ENCODE assay signal across 23 cellular contexts in the genomic region with DNA sequence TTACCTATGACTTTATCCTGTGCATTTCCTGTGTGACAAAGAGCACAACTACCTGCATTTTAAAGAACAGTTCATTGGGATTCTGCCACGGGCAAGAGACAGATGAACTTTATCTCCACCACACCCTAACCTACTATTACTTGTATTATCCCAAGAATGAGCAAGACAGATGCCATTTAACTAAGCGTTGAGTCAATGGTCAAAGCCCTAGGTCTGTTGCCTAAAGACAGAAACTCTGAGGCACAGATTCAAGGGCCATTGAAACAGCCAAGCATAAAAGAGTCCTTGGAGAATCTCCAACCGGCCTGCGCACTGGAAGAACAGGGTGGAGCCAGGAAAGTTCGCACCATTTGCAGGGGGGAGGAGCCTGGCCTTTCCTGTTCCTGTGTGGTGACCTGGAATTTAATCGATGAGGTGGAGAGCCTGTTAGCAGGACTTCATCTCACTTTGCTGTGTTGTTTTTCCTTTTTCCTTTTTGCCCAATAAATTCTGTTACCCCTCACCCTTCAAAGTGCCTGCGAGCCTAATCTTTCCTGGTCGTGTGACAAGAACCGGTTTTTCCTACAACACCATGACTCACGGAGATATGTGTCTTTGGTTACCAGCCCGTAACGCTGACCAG.
A peak's percentile ranks its signal among the peaks of the same experiment; 100 is the strongest.
DNase-seq lines count a peak whose midpoint lies in the region; ATAC-seq and TF ChIP-seq lines count a peak whose summit lies in the region.
"Had no signal": no experiment of that assay in that cellular context is flagged by ENCODE, and none has a peak within 500 bp of the region (broad histone marks: within the 10 kb centered on the region; RNA-seq: fewer than 3 reads in every experiment).

No MANE protein-coding gene starts in this region.

- no peak overlapping the region for H3K4me3 ChIP-seq in body of pancreas
- H3K4me3 ChIP-seq in OCI-LY7 (ENCODE audit: low read depth, low read length, poor library complexity, severe bottlenecking), result no peak overlapping the region
- H3K4me3 ChIP-seq: BLaER1, left lung, neural progenitor cell, vagina had no signal

- H3K36me3 Mint-ChIP-seq in Calu3 (ENCODE audit: insufficient read depth, unreplicated experiment), result peaks cover 8% of the 10 kb centered on the region
- no peaks in the 10 kb centered on the region for H3K36me3 Mint-ChIP-seq in mesothelial cell of epicardium
- H3K36me3 Mint-ChIP-seq: activated naive CD8-positive, alpha-beta T cell treated with anti-CD3 and anti-CD28 coated beads, Interleukin-2, amount 10 ng/mL, durations not matched to agents 7 days and 5 days; neural progenitor cell had no signal

- H4K20me1 ChIP-seq in OCI-LY7 (ENCODE audit: insufficient read depth, low read length), result no peaks in the 10 kb centered on the region
- H4K20me1 ChIP-seq: BLaER1 had no signal

- H3K27me3 Mint-ChIP-seq in Calu3 (ENCODE audit: unreplicated experiment) (no peaks in the 10 kb centered on the region), mesothelial cell of epicardium (ENCODE audit: low read depth) (no peaks in the 10 kb centered on the region)
- H3K27me3 Mint-ChIP-seq: activated naive CD8-positive, alpha-beta T cell treated with anti-CD3 and anti-CD28 coated beads, Interleukin-2, amount 10 ng/mL, durations not matched to agents 7 days and 5 days had no signal

- no peaks in the 10 kb centered on the region for H3K9me3 ChIP-seq in body of pancreas
- no peaks in the 10 kb centered on the region for H3K9me3 ChIP-seq in OCI-LY7 (ENCODE audit: low read length)
- H3K9me3 ChIP-seq: BLaER1, left lung, SK-N-SH, vagina had no signal

- TF ChIP-seq CTCF in Calu3 (IDR thresholded peaks at IDR 0.05; ENCODE audit: unreplicated experiment) (no peak), body of pancreas (IDR thresholded peaks at IDR 0.05) (no peak), mesothelial cell of epicardium (IDR thresholded peaks at IDR 0.05; ENCODE audit: unreplicated experiment) (no peak), OCI-LY7 (conservative IDR thresholded peaks at IDR 0.05; ENCODE audit: low read length) (no peak)

- no peaks in the 10 kb centered on the region for H3K9me2 ChIP-seq in OCI-LY7 (ENCODE audit: insufficient read depth, low read length)
- H3K9me2 ChIP-seq: SK-N-SH had no signal

- H3K27ac Mint-ChIP-seq in Calu3 (ENCODE audit: unreplicated experiment), result peak overlapping the region; percentile 96
- H3K27ac Mint-ChIP-seq in mesothelial cell of epicardium, result peak overlapping the region; percentile 43
- H3K27ac Mint-ChIP-seq: activated naive CD8-positive, alpha-beta T cell treated with anti-CD3 and anti-CD28 coated beads, Interleukin-2, amount 10 ng/mL, durations not matched to agents 7 days and 5 days; activated T-helper 17 cell treated with anti-CD3 and anti-CD28 coated beads, Interleukin-2, amount 50 U/mL, for 72 hours; neural progenitor cell; progenitor cell of endocrine pancreas had no signal

- peaks cover 13% of the 10 kb centered on the region for H3K4me1 Mint-ChIP-seq in Calu3 (ENCODE audit: low read depth, unreplicated experiment)
- H3K4me1 Mint-ChIP-seq in mesothelial cell of epicardium, result peaks cover 13% of the 10 kb centered on the region
- H3K4me1 Mint-ChIP-seq: activated naive CD8-positive, alpha-beta T cell treated with anti-CD3 and anti-CD28 coated beads, Interleukin-2, amount 10 ng/mL, durations not matched to agents 7 days and 5 days; activated T-helper 17 cell treated with anti-CD3 and anti-CD28 coated beads, Interleukin-2, amount 50 U/mL, for 72 hours had no signal

- H3K4me1 ChIP-seq in body of pancreas (no peaks in the 10 kb centered on the region), OCI-LY7 (ENCODE audit: insufficient read depth, low read length, poor library complexity, severe bottlenecking) (no peaks in the 10 kb centered on the region)
- H3K4me1 ChIP-seq: BLaER1, left lung, neural progenitor cell, vagina had no signal

- no peaks in the 10 kb centered on the region for H3K27me3 ChIP-seq in body of pancreas
- H3K27me3 ChIP-seq: left lung, neural progenitor cell, vagina had no signal

- POLR2A ChIA-PET in OCI-LY7 (lab: Charles Lee), result no interaction called here

- WGBS in body of pancreas, 2 donors, result 46 to 74% methylated on average over 9 to 12 of the region's 12 CpGs

- no peak overlapping the region for H2AFZ ChIP-seq in OCI-LY7 (ENCODE audit: low read length)
- H2AFZ ChIP-seq: neural progenitor cell had no signal

- H3K9me3 Mint-ChIP-seq in Calu3 (ENCODE audit: low read depth, unreplicated experiment) (no peaks in the 10 kb centered on the region), mesothelial cell of epicardium (peaks cover 5% of the 10 kb centered on the region)
- H3K9me3 Mint-ChIP-seq: activated naive CD8-positive, alpha-beta T cell treated with anti-CD3 and anti-CD28 coated beads, Interleukin-2, amount 10 ng/mL, durations not matched to agents 7 days and 5 days; activated T-helper 17 cell treated with anti-CD3 and anti-CD28 coated beads, Interleukin-2, amount 50 U/mL, for 72 hours; neural progenitor cell had no signal

- no peak overlapping the region for H3K4me2 ChIP-seq in OCI-LY7 (ENCODE audit: low read length)
- H3K4me2 ChIP-seq: BLaER1, neural progenitor cell, SK-N-SH had no signal

- H3K4me3 Mint-ChIP-seq in Calu3 (ENCODE audit: low read depth, unreplicated experiment) (peak overlapping the region; percentile 69), mesothelial cell of epicardium (no peak overlapping the region)
- H3K4me3 Mint-ChIP-seq: activated naive CD8-positive, alpha-beta T cell treated with anti-CD3 and anti-CD28 coated beads, Interleukin-2, amount 10 ng/mL, durations not matched to agents 7 days and 5 days; activated T-helper 17 cell treated with anti-CD3 and anti-CD28 coated beads, Interleukin-2, amount 50 U/mL, for 72 hours; neural progenitor cell had no signal

- no peaks in the 10 kb centered on the region for H3K79me2 ChIP-seq in OCI-LY7 (ENCODE audit: insufficient read depth, low read depth, low read length)

- CTCF ChIA-PET in Calu3 (lab: Charles Lee), result no interaction called here
- CTCF ChIA-PET in OCI-LY7 (lab: Charles Lee; ENCODE audit: unreplicated experiment), result no interaction called here

- peak overlapping the region in 3 of 4 donors; percentile 12 to 54 (median 40) for H3K27ac ChIP-seq in body of pancreas
- no peak overlapping the region for H3K27ac ChIP-seq in OCI-LY7 (ENCODE audit: low read depth, low read length, poor library complexity, severe bottlenecking)
- H3K27ac ChIP-seq: BLaER1, left lung, neural progenitor cell, vagina had no signal

- no peak for TF ChIP-seq POLR2A in body of pancreas (IDR thresholded peaks at IDR 0.05)

- intact Hi-C loops in Calu3 (cut with micrococcal nuclease; ENCODE audit: unreplicated experiment), result loop anchor here (5.0 to 10.0 kb wide), 3 partner anchors 133 to 166 kb away; no protein-coding TSS in a partner anchor
- intact Hi-C loops in body of pancreas (cut with DNase I), result no loop called here
- intact Hi-C loops in OCI-LY7 (cut with micrococcal nuclease; ENCODE audit: unreplicated experiment), result no loop called here

- H3K36me3 ChIP-seq in body of pancreas (replicated peaks in 1 of 2; ENCODE audit: insufficient read depth in 1 of 2, low read depth in 2 of 2) (no peaks in the 10 kb centered on the region), OCI-LY7 (ENCODE audit: insufficient read depth, low read length) (no peaks in the 10 kb centered on the region)
- H3K36me3 ChIP-seq: BLaER1, left lung, neural progenitor cell, vagina had no signal

- DNase-seq in Calu3 (peak; percentile 59), M059J (ENCODE audit: low read depth) (peak; percentile 19), body of pancreas (peak; percentile 39 to 70 (median 57)), mesothelial cell of epicardium (ENCODE audit: low spot score in 2 of 2, unreplicated experiment in 2 of 2) (no peak), OCI-LY7 (ENCODE audit: low spot score) (no peak), COLO829 (ENCODE audit: low spot score) (no peak)
- DNase-seq: activated CD4-positive, alpha-beta T cell treated with anti-CD3 and anti-CD28 coated beads, Interleukin-2, amount 50 U/mL, for 1 hour; activated naive CD8-positive, alpha-beta T cell treated with anti-CD3 and anti-CD28 coated beads, Interleukin-2, amount 10 ng/mL, durations not matched to agents 7 days and 5 days; DMS 273 treated with DMSO at 0.1 percent for 48 hours; GF-D8; glutamatergic neuron; HCEC 1CT; left lung; NCI-H2227 treated with DMSO at 0.1 percent for 48 hours; SK-N-SH; substantia nigra had no signal

- ATAC-seq in body of pancreas (peak; percentile 68), HG03097 (IDR thresholded peaks at IDR 0.05; ENCODE audit: low FRiP score, unreplicated experiment) (no peak), HG03378 (IDR thresholded peaks at IDR 0.05; ENCODE audit: unreplicated experiment) (no peak)
- ATAC-seq: activated T-helper 17 cell treated with anti-CD3 and anti-CD28 coated beads, Interleukin-2, amount 50 U/mL, for 72 hours; left lung had no signal

- BruUV-seq in Calu3 (replicated peaks; lab: Mats Ljungman, UMichigan), result no TSS peak
- BruUV-seq in OCI-LY7 (replicated peaks; lab: Mats Ljungman, UMichigan), result no TSS peak

Comparison
In these comparisons a context has a peak if more than half of its experiments do, and no peak if none do; other contexts are left out.
1. DNase-seq: peak in Calu3 (single experiment), M059J (single experiment) and body of pancreas (4 of 4); none in mesothelial cell of epicardium (0 of 2), OCI-LY7 (single experiment) and COLO829 (single experiment).